1 cellular context compared by ENCODE assay signal in the genomic region with DNA sequence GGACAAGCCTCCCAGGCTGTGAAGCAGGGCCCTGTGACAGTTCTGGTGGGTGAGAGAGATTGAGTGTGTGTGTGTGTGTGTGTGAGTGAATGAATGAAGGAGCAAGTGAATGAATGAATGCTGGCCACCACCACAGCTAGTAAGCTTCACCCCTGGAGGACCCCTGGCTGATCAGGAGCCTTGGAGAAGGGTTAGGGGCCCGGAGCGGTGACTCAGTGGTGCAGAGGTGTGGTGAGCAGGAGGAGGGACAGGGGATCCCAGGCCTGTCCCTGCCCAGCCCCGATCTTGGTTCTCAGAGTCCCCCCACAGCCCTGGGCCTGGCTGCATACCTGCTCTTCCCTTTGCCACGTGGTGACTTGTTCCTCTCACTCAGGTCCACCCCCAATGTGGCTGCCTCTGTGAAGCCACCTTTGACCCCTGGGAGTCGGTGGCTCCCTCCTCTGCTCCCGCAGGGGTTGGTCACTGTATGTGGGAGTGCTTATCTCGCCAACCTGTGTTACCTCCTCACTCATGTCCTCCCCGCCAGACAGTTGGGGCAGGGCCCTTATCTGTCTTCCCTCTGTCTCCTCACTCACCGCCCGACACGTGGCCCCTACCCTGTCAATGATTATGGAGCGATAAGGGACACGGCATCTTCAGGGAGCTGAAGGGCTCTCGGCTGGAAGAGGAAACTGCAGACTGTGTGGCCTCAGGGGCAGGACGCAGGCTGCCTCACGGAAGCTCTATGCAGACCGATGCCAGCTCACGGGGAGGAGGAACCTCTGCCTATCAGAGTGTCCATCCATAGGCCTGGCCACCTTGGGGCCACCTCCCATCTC.
TF ChIP-seq lines count a peak whose summit lies in the region.

No MANE protein-coding gene starts in this region.

TF ChIP-seq in K562, 482 proteins besides CTCF, POLR2A, EP300 and RAD21 (continued from another document and continues in another):
- TF ChIP-seq, protein P1, sequence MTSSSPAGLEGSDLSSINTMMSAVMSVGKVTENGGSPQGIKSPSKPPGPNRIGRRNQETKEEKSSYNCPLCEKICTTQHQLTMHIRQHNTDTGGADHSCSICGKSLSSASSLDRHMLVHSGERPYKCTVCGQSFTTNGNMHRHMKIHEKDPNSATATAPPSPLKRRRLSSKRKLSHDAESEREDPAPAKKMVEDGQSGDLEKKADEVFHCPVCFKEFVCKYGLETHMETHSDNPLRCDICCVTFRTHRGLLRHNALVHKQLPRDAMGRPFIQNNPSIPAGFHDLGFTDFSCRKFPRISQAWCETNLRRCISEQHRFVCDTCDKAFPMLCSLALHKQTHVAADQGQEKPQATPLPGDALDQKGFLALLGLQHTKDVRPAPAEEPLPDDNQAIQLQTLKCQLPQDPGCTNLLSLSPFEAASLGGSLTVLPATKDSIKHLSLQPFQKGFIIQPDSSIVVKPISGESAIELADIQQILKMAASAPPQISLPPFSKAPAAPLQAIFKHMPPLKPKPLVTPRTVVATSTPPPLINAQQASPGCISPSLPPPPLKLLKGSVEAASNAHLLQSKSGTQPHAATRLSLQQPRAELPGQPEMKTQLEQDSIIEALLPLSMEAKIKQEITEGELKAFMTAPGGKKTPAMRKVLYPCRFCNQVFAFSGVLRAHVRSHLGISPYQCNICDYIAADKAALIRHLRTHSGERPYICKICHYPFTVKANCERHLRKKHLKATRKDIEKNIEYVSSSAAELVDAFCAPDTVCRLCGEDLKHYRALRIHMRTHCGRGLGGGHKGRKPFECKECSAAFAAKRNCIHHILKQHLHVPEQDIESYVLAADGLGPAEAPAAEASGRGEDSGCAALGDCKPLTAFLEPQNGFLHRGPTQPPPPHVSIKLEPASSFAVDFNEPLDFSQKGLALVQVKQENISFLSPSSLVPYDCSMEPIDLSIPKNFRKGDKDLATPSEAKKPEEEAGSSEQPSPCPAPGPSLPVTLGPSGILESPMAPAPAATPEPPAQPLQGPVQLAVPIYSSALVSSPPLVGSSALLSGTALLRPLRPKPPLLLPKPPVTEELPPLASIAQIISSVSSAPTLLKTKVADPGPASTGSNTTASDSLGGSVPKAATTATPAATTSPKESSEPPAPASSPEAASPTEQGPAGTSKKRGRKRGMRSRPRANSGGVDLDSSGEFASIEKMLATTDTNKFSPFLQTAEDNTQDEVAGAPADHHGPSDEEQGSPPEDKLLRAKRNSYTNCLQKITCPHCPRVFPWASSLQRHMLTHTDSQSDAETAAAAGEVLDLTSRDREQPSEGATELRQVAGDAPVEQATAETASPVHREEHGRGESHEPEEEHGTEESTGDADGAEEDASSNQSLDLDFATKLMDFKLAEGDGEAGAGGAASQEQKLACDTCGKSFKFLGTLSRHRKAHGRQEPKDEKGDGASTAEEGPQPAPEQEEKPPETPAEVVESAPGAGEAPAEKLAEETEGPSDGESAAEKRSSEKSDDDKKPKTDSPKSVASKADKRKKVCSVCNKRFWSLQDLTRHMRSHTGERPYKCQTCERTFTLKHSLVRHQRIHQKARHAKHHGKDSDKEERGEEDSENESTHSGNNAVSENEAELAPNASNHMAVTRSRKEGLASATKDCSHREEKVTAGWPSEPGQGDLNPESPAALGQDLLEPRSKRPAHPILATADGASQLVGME (CRISPR knock-in tag; IDR thresholded peaks at IDR 0.05), result no peak
- TF ChIP-seq SMAD4 (CRISPR knock-in tag; conservative IDR thresholded peaks at IDR 0.05) (peak; percentile 100), ZNF75A (CRISPR knock-in tag; IDR thresholded peaks at IDR 0.05) (no peak), MIER1 (IDR thresholded peaks at IDR 0.05; ENCODE audit: low read depth) (peak; percentile 66; the same call in 1 of the 2 replicates), ZNF175 (CRISPR knock-in tag; IDR thresholded peaks at IDR 0.05; ENCODE audit: low read depth) (peak; percentile 95), RBM39 (optimal IDR thresholded peaks at IDR 0.05; ENCODE audit: low read depth, low read length) (no peak), RNF2 (IDR thresholded peaks at IDR 0.05) (peak; percentile 100), CTBP1 (IDR thresholded peaks at IDR 0.05; ENCODE audit: borderline replicate concordance) (peak; percentile 100), DDX20 (tag; IDR thresholded peaks at IDR 0.05; ENCODE audit: low read depth) (0 out of 2 replicates have a peak, but pooled peaks have one; percentile 15), SREBF1 (IDR thresholded peaks at IDR 0.05; ENCODE audit: borderline replicate concordance, low read depth, low read length) (peak; percentile 63; the same call in 1 of the 2 replicates), ZNF408 (CRISPR knock-in tag; IDR thresholded peaks at IDR 0.05; ENCODE audit: low read depth) (no peak), ZFP36 (IDR thresholded peaks at IDR 0.05; ENCODE audit: low read depth, low read length, partially characterized antibody) (peak; percentile 4), NBN (IDR thresholded peaks at IDR 0.05; ENCODE audit: low read depth) (peak; percentile 100), ZNF830 (CRISPR knock-in tag; IDR thresholded peaks at IDR 0.05) (no peak), MED1 (CRISPR knock-in tag; IDR thresholded peaks at IDR 0.05; ENCODE audit: borderline replicate concordance) (no peak), ESRRA (IDR thresholded peaks at IDR 0.05; ENCODE audit: borderline replicate concordance, low read depth) (peak; percentile 95), CBX1 (IDR thresholded peaks at IDR 0.05; ENCODE audit: low read depth) (peak; percentile 95; the same call in 1 of the 2 replicates), FOXK2 (conservative IDR thresholded peaks at IDR 0.05 in 1 of 2, IDR thresholded peaks at IDR 0.05 in 1 of 2; ENCODE audit: low read depth in 2 of 2) (peak; percentile 80 to 83), KLF1 (tag; IDR thresholded peaks at IDR 0.05) (peak; percentile 96), CEBPG (CRISPR knock-in tag; IDR thresholded peaks at IDR 0.05) (no peak), CEBPG (tag; conservative IDR thresholded peaks at IDR 0.05 in 1 of 2, IDR thresholded peaks at IDR 0.05 in 1 of 2) (no peak), EGR1 (conservative IDR thresholded peaks at IDR 0.05) (peak; percentile 98), ZBTB17 (CRISPR knock-in tag; IDR thresholded peaks at IDR 0.05) (peak; percentile 90), NFIC (IDR thresholded peaks at IDR 0.05) (peak; percentile 99), SAP30 (IDR thresholded peaks at IDR 0.05; ENCODE audit: borderline replicate concordance, insufficient read depth, low read depth, low read length, poor library complexity, severe bottlenecking) (no peak), HMGN3 (IDR thresholded peaks at IDR 0.05; ENCODE audit: borderline replicate concordance, extremely low read depth, insufficient read length, low read depth, low read length) (peak; percentile 99), NEUROD1 (IDR thresholded peaks at IDR 0.05; ENCODE audit: borderline replicate concordance, low read depth, low read length, partially characterized antibody) (peak; percentile 93), BDP1 (IDR thresholded peaks at IDR 0.05; ENCODE audit: insufficient read depth, insufficient read length) (no peak), POLR2AphosphoS5 (IDR thresholded peaks at IDR 0.05; ENCODE audit: control insufficient read depth, insufficient read depth, low read depth, low read length) (peak; percentile 100), OTX1 (CRISPR knock-in tag; IDR thresholded peaks at IDR 0.05) (peak; percentile 67; the same call in 1 of the 2 replicates), BRCA1 (IDR thresholded peaks at IDR 0.05) (no peak), BRCA1 (CRISPR knock-in tag; IDR thresholded peaks at IDR 0.05) (no peak), MXI1 (IDR thresholded peaks at IDR 0.05; ENCODE audit: low read depth, low read length) (peak; percentile 94), NR2F6 (CRISPR knock-in tag; IDR thresholded peaks at IDR 0.05) (peak; percentile 92), SIN3A (IDR thresholded peaks at IDR 0.05; ENCODE audit: borderline replicate concordance in 2 of 2, control insufficient read depth in 1 of 2, low read depth in 2 of 2, low read length in 2 of 2) (no peak)
- TF ChIP-seq, protein P2, sequence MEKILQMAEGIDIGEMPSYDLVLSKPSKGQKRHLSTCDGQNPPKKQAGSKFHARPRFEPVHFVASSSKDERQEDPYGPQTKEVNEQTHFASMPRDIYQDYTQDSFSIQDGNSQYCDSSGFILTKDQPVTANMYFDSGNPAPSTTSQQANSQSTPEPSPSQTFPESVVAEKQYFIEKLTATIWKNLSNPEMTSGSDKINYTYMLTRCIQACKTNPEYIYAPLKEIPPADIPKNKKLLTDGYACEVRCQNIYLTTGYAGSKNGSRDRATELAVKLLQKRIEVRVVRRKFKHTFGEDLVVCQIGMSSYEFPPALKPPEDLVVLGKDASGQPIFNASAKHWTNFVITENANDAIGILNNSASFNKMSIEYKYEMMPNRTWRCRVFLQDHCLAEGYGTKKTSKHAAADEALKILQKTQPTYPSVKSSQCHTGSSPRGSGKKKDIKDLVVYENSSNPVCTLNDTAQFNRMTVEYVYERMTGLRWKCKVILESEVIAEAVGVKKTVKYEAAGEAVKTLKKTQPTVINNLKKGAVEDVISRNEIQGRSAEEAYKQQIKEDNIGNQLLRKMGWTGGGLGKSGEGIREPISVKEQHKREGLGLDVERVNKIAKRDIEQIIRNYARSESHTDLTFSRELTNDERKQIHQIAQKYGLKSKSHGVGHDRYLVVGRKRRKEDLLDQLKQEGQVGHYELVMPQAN (IDR thresholded peaks at IDR 0.05; ENCODE audit: borderline replicate concordance), result peak; percentile 76; the same call in 1 of the 2 replicates
- TF ChIP-seq, protein P3, sequence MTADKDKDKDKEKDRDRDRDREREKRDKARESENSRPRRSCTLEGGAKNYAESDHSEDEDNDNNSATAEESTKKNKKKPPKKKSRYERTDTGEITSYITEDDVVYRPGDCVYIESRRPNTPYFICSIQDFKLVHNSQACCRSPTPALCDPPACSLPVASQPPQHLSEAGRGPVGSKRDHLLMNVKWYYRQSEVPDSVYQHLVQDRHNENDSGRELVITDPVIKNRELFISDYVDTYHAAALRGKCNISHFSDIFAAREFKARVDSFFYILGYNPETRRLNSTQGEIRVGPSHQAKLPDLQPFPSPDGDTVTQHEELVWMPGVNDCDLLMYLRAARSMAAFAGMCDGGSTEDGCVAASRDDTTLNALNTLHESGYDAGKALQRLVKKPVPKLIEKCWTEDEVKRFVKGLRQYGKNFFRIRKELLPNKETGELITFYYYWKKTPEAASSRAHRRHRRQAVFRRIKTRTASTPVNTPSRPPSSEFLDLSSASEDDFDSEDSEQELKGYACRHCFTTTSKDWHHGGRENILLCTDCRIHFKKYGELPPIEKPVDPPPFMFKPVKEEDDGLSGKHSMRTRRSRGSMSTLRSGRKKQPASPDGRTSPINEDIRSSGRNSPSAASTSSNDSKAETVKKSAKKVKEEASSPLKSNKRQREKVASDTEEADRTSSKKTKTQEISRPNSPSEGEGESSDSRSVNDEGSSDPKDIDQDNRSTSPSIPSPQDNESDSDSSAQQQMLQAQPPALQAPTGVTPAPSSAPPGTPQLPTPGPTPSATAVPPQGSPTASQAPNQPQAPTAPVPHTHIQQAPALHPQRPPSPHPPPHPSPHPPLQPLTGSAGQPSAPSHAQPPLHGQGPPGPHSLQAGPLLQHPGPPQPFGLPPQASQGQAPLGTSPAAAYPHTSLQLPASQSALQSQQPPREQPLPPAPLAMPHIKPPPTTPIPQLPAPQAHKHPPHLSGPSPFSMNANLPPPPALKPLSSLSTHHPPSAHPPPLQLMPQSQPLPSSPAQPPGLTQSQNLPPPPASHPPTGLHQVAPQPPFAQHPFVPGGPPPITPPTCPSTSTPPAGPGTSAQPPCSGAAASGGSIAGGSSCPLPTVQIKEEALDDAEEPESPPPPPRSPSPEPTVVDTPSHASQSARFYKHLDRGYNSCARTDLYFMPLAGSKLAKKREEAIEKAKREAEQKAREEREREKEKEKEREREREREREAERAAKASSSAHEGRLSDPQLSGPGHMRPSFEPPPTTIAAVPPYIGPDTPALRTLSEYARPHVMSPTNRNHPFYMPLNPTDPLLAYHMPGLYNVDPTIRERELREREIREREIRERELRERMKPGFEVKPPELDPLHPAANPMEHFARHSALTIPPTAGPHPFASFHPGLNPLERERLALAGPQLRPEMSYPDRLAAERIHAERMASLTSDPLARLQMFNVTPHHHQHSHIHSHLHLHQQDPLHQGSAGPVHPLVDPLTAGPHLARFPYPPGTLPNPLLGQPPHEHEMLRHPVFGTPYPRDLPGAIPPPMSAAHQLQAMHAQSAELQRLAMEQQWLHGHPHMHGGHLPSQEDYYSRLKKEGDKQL (CRISPR knock-in tag; IDR thresholded peaks at IDR 0.05; ENCODE audit: borderline replicate concordance), result peak; percentile 99
- TF ChIP-seq, protein P4, sequence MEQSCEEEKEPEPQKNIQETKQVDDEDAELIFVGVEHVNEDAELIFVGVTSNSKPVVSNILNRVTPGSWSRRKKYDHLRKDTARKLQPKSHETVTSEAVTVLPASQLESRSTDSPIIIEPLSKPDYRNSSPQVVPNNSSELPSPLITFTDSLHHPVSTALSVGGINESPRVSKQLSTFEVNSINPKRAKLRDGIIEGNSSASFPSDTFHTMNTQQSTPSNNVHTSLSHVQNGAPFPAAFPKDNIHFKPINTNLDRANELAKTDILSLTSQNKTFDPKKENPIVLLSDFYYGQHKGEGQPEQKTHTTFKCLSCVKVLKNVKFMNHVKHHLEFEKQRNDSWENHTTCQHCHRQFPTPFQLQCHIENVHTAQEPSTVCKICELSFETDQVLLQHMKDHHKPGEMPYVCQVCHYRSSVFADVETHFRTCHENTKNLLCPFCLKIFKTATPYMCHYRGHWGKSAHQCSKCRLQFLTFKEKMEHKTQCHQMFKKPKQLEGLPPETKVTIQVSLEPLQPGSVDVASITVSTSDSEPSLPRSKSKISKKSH (CRISPR knock-in tag; IDR thresholded peaks at IDR 0.05), result no peak
- TF ChIP-seq, protein P5, sequence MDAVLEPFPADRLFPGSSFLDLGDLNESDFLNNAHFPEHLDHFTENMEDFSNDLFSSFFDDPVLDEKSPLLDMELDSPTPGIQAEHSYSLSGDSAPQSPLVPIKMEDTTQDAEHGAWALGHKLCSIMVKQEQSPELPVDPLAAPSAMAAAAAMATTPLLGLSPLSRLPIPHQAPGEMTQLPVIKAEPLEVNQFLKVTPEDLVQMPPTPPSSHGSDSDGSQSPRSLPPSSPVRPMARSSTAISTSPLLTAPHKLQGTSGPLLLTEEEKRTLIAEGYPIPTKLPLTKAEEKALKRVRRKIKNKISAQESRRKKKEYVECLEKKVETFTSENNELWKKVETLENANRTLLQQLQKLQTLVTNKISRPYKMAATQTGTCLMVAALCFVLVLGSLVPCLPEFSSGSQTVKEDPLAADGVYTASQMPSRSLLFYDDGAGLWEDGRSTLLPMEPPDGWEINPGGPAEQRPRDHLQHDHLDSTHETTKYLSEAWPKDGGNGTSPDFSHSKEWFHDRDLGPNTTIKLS (IDR thresholded peaks at IDR 0.05; ENCODE audit: borderline replicate concordance, low read depth), result peak; percentile 99
- TF ChIP-seq, protein P6, sequence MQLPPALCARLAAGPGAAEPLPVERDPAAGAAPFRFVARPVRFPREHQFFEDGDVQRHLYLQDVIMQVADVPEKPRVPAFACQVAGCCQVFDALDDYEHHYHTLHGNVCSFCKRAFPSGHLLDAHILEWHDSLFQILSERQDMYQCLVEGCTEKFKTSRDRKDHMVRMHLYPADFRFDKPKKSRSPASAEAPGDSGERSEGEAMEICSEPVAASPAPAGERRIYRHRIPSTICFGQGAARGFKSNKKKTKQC (CRISPR knock-in tag; IDR thresholded peaks at IDR 0.05), result peak; percentile 78
- TF ChIP-seq, protein P7, sequence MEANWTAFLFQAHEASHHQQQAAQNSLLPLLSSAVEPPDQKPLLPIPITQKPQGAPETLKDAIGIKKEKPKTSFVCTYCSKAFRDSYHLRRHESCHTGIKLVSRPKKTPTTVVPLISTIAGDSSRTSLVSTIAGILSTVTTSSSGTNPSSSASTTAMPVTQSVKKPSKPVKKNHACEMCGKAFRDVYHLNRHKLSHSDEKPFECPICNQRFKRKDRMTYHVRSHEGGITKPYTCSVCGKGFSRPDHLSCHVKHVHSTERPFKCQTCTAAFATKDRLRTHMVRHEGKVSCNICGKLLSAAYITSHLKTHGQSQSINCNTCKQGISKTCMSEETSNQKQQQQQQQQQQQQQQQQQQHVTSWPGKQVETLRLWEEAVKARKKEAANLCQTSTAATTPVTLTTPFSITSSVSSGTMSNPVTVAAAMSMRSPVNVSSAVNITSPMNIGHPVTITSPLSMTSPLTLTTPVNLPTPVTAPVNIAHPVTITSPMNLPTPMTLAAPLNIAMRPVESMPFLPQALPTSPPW (CRISPR knock-in tag; IDR thresholded peaks at IDR 0.05), result peak; percentile 97
